Comparison of ENCODE assay signal across 24 cellular contexts in the genomic region with DNA sequence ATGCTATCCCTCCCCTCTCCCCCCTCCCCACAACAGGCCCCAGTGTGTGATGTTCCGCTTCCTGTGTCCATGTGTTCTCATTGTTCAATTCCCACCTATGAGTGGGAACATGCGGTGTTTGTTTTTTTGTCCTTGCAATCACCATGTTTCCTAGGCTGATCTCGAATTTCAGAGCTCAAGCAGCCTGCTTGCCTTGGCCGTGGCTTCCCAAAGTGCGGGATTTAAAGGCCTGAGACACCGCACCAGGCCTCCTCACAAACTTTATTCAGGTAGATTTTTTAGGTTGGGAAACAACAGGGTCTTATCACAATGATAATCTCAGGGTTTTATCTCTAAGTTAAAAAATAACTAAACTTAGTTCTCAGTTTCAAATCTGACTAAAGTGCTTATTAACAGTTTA.
DNase-seq lines count a peak whose midpoint lies in the region; ATAC-seq and TF ChIP-seq lines count a peak whose summit lies in the region.
"Had no signal": no experiment of that assay in that cellular context is flagged by ENCODE, and none has a peak within 500 bp of the region (broad histone marks: within the 10 kb centered on the region; RNA-seq: fewer than 3 reads in every experiment).

No MANE protein-coding gene starts in this region.

- no peaks in the 10 kb centered on the region for H3K27me3 Mint-ChIP-seq in neural crest cell (ENCODE audit: low read depth)
- H3K27me3 Mint-ChIP-seq: CD4-positive, CD25-positive, alpha-beta regulatory T cell had no signal

- H3K27me3 ChIP-seq in ACC112 (ENCODE audit: insufficient read depth, low read length): no peaks in the 10 kb centered on the region
- H3K27me3 ChIP-seq: BLaER1, Peyer's patch had no signal

- H3K36me3 ChIP-seq in ACC112 (ENCODE audit: insufficient read depth, low read length): no peaks in the 10 kb centered on the region
- H3K36me3 ChIP-seq: BLaER1, HAP-1, Peyer's patch had no signal

- H3K9me3 Mint-ChIP-seq in neural crest cell: no peaks in the 10 kb centered on the region

- no peak overlapping the region for H3K4me3 ChIP-seq in ACC112 (ENCODE audit: low read depth, low read length)
- H3K4me3 ChIP-seq: BLaER1, HAP-1, Peyer's patch had no signal

- ATAC-seq in HG02763 (IDR thresholded peaks at IDR 0.05; ENCODE audit: unreplicated experiment): no peak

- peaks cover 11% of the 10 kb centered on the region for H3K4me1 ChIP-seq in ACC112 (ENCODE audit: control insufficient read depth, insufficient read depth, low read length, unreplicated experiment)
- H3K4me1 ChIP-seq: BLaER1, HAP-1, Peyer's patch had no signal

- H3K27ac Mint-ChIP-seq in neural crest cell (ENCODE audit: unreplicated experiment): peak overlapping the region; percentile 19
- H3K27ac Mint-ChIP-seq: CD4-positive, CD25-positive, alpha-beta regulatory T cell had no signal

- H3K27ac ChIP-seq in ACC112 (ENCODE audit: low read depth, low read length): no peak overlapping the region
- H3K27ac ChIP-seq: BLaER1, HL-60, Peyer's patch had no signal

- no peaks in the 10 kb centered on the region for H3K79me2 ChIP-seq in ACC112 (ENCODE audit: control insufficient read depth, insufficient read depth, low read length, unreplicated experiment)

- DNase-seq in NCI-H69 (lab: John Stamatoyannopoulos, UW) (peak; percentile 50), iPS DF 19.7 (ENCODE audit: low read depth, low spot score) (peak; percentile 2), neural crest cell (ENCODE audit: low read depth, low spot score) (no peak), GM20000 (ENCODE audit: low spot score) (no peak), activated gamma-delta T cell treated with Interleukin-2 at 50 U/mL for 16 hours (no peak)
- DNase-seq: CD4-positive, CD25-positive, alpha-beta regulatory T cell; HFFc6; Karpas-422; NCI-H1092 treated with DMSO at 0.1 percent for 48 hours; NCI-H1436; NCI-H187 treated with DMSO at 0.1 percent for 48 hours; NCI-H2171 treated with DMSO at 0.1 percent for 48 hours; NCI-H345; NCI-H510A treated with DMSO at 0.1 percent for 48 hours; NCI-H748 treated with DMSO at 0.1 percent for 48 hours; OCI-M1; Peyer's patch; SHP77 treated with DMSO at 0.1 percent for 48 hours; SW 1271 had no signal

- H3K4me1 Mint-ChIP-seq in neural crest cell: no peaks in the 10 kb centered on the region
- H3K4me1 Mint-ChIP-seq: CD4-positive, CD25-positive, alpha-beta regulatory T cell had no signal

- no peaks in the 10 kb centered on the region for H3K36me3 Mint-ChIP-seq in neural crest cell (ENCODE audit: low read depth)
- H3K36me3 Mint-ChIP-seq: CD4-positive, CD25-positive, alpha-beta regulatory T cell had no signal

- TF ChIP-seq CTCF in neural crest cell (conservative IDR thresholded peaks at IDR 0.05): no peak
- TF ChIP-seq CTCF in GM20000 (IDR thresholded peaks at IDR 0.05; ENCODE audit: extremely low read depth, missing control alignments): no peak

- H2AFZ ChIP-seq in ACC112 (ENCODE audit: low read length, unreplicated experiment): peak overlapping the region; percentile 22

- no peak overlapping the region for H3K4me3 Mint-ChIP-seq in neural crest cell
- H3K4me3 Mint-ChIP-seq: CD4-positive, CD25-positive, alpha-beta regulatory T cell had no signal

Comparison
In these comparisons a context has a peak if more than half of its experiments do, and no peak if none do; other contexts are left out.
1. DNase-seq: peak in NCI-H69 (single experiment) and iPS DF 19.7 (single experiment); none in neural crest cell (single experiment), GM20000 (single experiment) and activated gamma-delta T cell treated with Interleukin-2 at 50 U/mL for 16 hours (single experiment).